ENCODE assay signal across 1 cellular context in genomic region chr14:100238419-100239199, GRCh38.
TF ChIP-seq lines count a peak whose summit lies in the region.

Gene YY1, plus strand, starts transcription at chr14:100239144. Its CDS starts 101 bp downstream, at chr14:100239245.

TF ChIP-seq in GM12878, 131 proteins besides CTCF, POLR2A, EP300 and RAD21 (continued from another document):
- TF ChIP-seq MTA3 (IDR thresholded peaks at IDR 0.05; ENCODE audit: borderline replicate concordance, low read length) (no peak), CBFB (IDR thresholded peaks at IDR 0.05; ENCODE audit: low read depth) (peak; percentile 48; the same call in 1 of the 2 replicates), CHD4 (IDR thresholded peaks at IDR 0.05) (no peak), RELB (IDR thresholded peaks at IDR 0.05; ENCODE audit: low read depth) (no peak), BCLAF1 (IDR thresholded peaks at IDR 0.05) (no peak), USF2 (IDR thresholded peaks at IDR 0.05; ENCODE audit: borderline replicate concordance, low read depth, low read length) (no peak), REST (IDR thresholded peaks at IDR 0.05; ENCODE audit: low read depth, low read length) (no peak), CEBPB (IDR thresholded peaks at IDR 0.05; ENCODE audit: borderline replicate concordance in 1 of 2, low read depth in 2 of 2, low read length in 2 of 2) (no peak), LARP7 (IDR thresholded peaks at IDR 0.05) (no peak), E2F8 (IDR thresholded peaks at IDR 0.05; ENCODE audit: low read depth, partially characterized antibody) (no peak), CEBPZ (IDR thresholded peaks at IDR 0.05; ENCODE audit: low read depth, low read length) (no peak), YY1 (IDR thresholded peaks at IDR 0.05; ENCODE audit: low read depth, low read length) (no peak; the same call in 1 of the 2 replicates), MYC (IDR thresholded peaks at IDR 0.05; ENCODE audit: insufficient read depth, insufficient read length, insufficient replicate concordance, low read length, severe bottlenecking) (no peak), NRF1 (conservative IDR thresholded peaks at IDR 0.05; ENCODE audit: low read depth, low read length) (no peak), ELK1 (IDR thresholded peaks at IDR 0.05; ENCODE audit: low read depth, low read length) (no peak), STAT1 (conservative IDR thresholded peaks at IDR 0.05) (no peak), ZNF217 (IDR thresholded peaks at IDR 0.05) (no peak), BMI1 (IDR thresholded peaks at IDR 0.05; ENCODE audit: borderline replicate concordance) (no peak), NFXL1 (IDR thresholded peaks at IDR 0.05; ENCODE audit: borderline replicate concordance) (no peak), SP1 (IDR thresholded peaks at IDR 0.05; ENCODE audit: low read depth, low read length) (peak; percentile 85), SUZ12 (IDR thresholded peaks at IDR 0.05; ENCODE audit: unreplicated experiment) (no peak), DPF2 (IDR thresholded peaks at IDR 0.05) (peak; percentile 67; the same call in 1 of the 2 replicates), CREM (IDR thresholded peaks at IDR 0.05; ENCODE audit: low read depth) (peak; percentile 54; the same call in 1 of the 2 replicates), SMARCA5 (IDR thresholded peaks at IDR 0.05) (no peak), BACH1 (IDR thresholded peaks at IDR 0.05; ENCODE audit: borderline replicate concordance) (0 out of 2 replicates have a peak, but pooled peaks have one; percentile 11), PAX5 (IDR thresholded peaks at IDR 0.05; ENCODE audit: borderline replicate concordance, low read depth, low read length) (no peak), IRF5 (IDR thresholded peaks at IDR 0.05; ENCODE audit: borderline replicate concordance) (peak; percentile 38; the same call in 1 of the 2 replicates), ZSCAN29 (IDR thresholded peaks at IDR 0.05) (no peak), HDAC2 (IDR thresholded peaks at IDR 0.05) (no peak), PKNOX1 (IDR thresholded peaks at IDR 0.05) (peak; percentile 84), E4F1 (IDR thresholded peaks at IDR 0.05; ENCODE audit: borderline replicate concordance, partially characterized antibody) (no peak), SMAD1 (IDR thresholded peaks at IDR 0.05; ENCODE audit: low read depth, partially characterized antibody) (no peak), NR2C2 (IDR thresholded peaks at IDR 0.05; ENCODE audit: borderline replicate concordance, control insufficient read depth, insufficient read length, low read depth) (no peak)
